8 cellular contexts compared by ENCODE assay signal in the genomic region with DNA sequence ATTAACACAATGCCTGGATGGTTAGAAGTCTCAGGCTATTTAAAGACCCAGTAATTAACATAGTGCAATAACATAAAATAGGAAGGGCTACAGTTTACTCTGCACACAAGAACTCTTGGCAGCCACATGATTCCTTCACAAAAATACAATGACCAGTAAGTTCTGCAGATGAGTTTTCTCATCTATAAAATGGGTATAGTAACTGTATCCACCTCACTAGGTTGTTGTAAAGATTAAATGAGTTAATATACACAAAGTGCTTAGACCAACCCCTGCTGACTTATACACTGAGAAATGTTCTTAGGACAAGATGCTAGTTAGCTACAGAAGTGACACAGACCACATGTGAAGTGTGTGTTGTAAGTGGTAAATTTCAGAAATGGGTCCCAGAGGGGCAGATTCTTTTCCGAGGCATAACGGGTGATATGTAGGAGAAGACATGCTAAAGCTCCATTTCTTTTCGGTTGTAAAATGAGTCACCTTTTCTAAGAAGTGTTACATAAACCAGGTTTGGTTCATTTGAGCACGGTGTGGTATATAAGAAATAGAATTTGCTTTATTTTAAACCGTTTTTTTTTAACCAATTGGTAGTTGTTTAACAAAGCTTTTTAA.
DNase-seq lines count a peak whose midpoint lies in the region; ATAC-seq and TF ChIP-seq lines count a peak whose summit lies in the region.

No MANE protein-coding gene starts in this region.

- H3K4me3 ChIP-seq in smooth muscle cell (no peak overlapping the region), tibial artery (no peak overlapping the region)

- 26% methylated on average over 5 of the region's 5 CpGs for WGBS in smooth muscle cell (ENCODE audit: low lambda C conversion rate)

- H3K4me2 ChIP-seq in smooth muscle cell: peak overlapping the region; percentile 27

- H3F3A ChIP-seq in smooth muscle cell (ENCODE audit: low read depth): peaks cover 6% of the 10 kb centered on the region

- intact Hi-C loops in tibial artery (cut with DNase I; ENCODE audit: low total_unique reads): no loop called here

- H3K27me3 ChIP-seq in smooth muscle cell (ENCODE audit: low read depth): no peaks in the 10 kb centered on the region
- no peaks in the 10 kb centered on the region for H3K27me3 ChIP-seq in tibial artery

- H4K20me1 ChIP-seq in smooth muscle cell (ENCODE audit: low read depth): no peaks in the 10 kb centered on the region

- peak; percentile 24 for ATAC-seq in HG02852 (IDR thresholded peaks at IDR 0.05; ENCODE audit: unreplicated experiment)

- H3K27ac ChIP-seq in smooth muscle cell (ENCODE audit: low read depth): no peak overlapping the region
- H3K27ac ChIP-seq in tibial artery: no peak overlapping the region

- H3K79me2 ChIP-seq in smooth muscle cell (ENCODE audit: low read depth): no peaks in the 10 kb centered on the region

- H3K9me3 ChIP-seq in smooth muscle cell (replicated peaks; ENCODE audit: low read depth) (no peaks in the 10 kb centered on the region), tibial artery (no peaks in the 10 kb centered on the region)

- no peaks in the 10 kb centered on the region for H3K36me3 ChIP-seq in smooth muscle cell (ENCODE audit: low read depth)
- H3K36me3 ChIP-seq in tibial artery: no peaks in the 10 kb centered on the region

- H2AFZ ChIP-seq in smooth muscle cell (ENCODE audit: low read depth): no peak overlapping the region

- peak; percentile 25 for DNase-seq in activated T-cell treated with anti-CD3 and anti-CD28 coated beads for 24 hours (ENCODE audit: low read depth)
- DNase-seq in activated T-cell treated with anti-CD3 and anti-CD28 coated beads for 4 hours: no peak
- peak; percentile 5 for DNase-seq in NOMO-1 treated with dmso at 0.1 percent for 144 hours (lab: John Stamatoyannopoulos, UW; ENCODE audit: unreplicated experiment)
- DNase-seq in smooth muscle cell (lab: John Stamatoyannopoulos, UW; ENCODE audit: unreplicated experiment): no peak
- no peak for DNase-seq in tibial artery
- no peak for DNase-seq in NCI-H69 (lab: John Stamatoyannopoulos, UW)
- no peak for DNase-seq in nucleus accumbens (lab: John Stamatoyannopoulos, UW)

- H3K4me1 ChIP-seq in smooth muscle cell (ENCODE audit: low read depth) (peaks cover 6% of the 10 kb centered on the region), tibial artery (no peaks in the 10 kb centered on the region)

- no peak overlapping the region for H3K9ac ChIP-seq in smooth muscle cell (ENCODE audit: low read depth)

- TF ChIP-seq CTCF in smooth muscle cell (IDR thresholded peaks at IDR 0.05; ENCODE audit: borderline replicate concordance, insufficient read depth, poor library complexity, severe bottlenecking): no peak
- no peak for TF ChIP-seq CTCF in tibial artery (IDR thresholded peaks at IDR 0.05)

Comparison
In these comparisons a context has a peak if more than half of its experiments do, and no peak if none do; other contexts are left out.
1. DNase-seq: peak in activated T-cell treated with anti-CD3 and anti-CD28 coated beads for 24 hours (single experiment) and NOMO-1 treated with dmso at 0.1 percent for 144 hours (single experiment); none in activated T-cell treated with anti-CD3 and anti-CD28 coated beads for 4 hours (single experiment), smooth muscle cell (single experiment), tibial artery (0 of 2), NCI-H69 (single experiment) and nucleus accumbens (0 of 56).